Comparison of ENCODE assay signal across 8 cellular contexts in genomic region chr11:76235233-76236091, GRCh38. TPM values are rescaled to one million over a fixed set of nuclear protein-coding genes. Genes with fewer than 3 reads are reported as not detected.
DNase-seq lines count a peak whose midpoint lies in the region; ATAC-seq and TF ChIP-seq lines count a peak whose summit lies in the region.

No MANE protein-coding gene starts in this region.

- peak; percentile 88 to 90 for DNase-seq in AML-193 (lab: John Stamatoyannopoulos, UW)
- peak; percentile 97 to 98 for DNase-seq in NCI-H446 (lab: John Stamatoyannopoulos, UW)
- peak; percentile 88 for DNase-seq in activated CD4-positive, alpha-beta T cell treated with anti-CD3 and anti-CD28 coated beads for 1 hour
- peak; percentile 96 for DNase-seq in cerebellum (ENCODE audit: low spot score)
- DNase-seq in kidney epithelial cell (ENCODE audit: low read depth), result peak; percentile 32
- peak; percentile 85 to 88 for DNase-seq in stimulated activated CD4-positive, alpha-beta T cell treated with anti-CD3 and anti-CD28 coated beads, Interleukin-15, amount 100 ng/mL, for 1 hour (ENCODE audit: low read depth in 1 of 2, low spot score in 1 of 2)

- no peaks in the 10 kb centered on the region for H3K36me3 ChIP-seq in kidney epithelial cell (ENCODE audit: control insufficient read depth, insufficient read depth, low read length)

- H3K4me3 ChIP-seq in kidney epithelial cell (ENCODE audit: low read depth, low read length), result peak overlapping the region; percentile 71

- ATAC-seq in GM19035 (IDR thresholded peaks at IDR 0.05; ENCODE audit: unreplicated experiment), result peak; percentile 65
- ATAC-seq in HG03280 (IDR thresholded peaks at IDR 0.05; ENCODE audit: unreplicated experiment), result peak; percentile 66

- H3K27me3 ChIP-seq in kidney epithelial cell (ENCODE audit: control insufficient read depth, insufficient read depth, low read length), result peaks cover 15% of the 10 kb centered on the region

- no peak for TF ChIP-seq CTCF in kidney epithelial cell (IDR thresholded peaks at IDR 0.05; ENCODE audit: insufficient read depth, low read length, poor library complexity, severe bottlenecking)

RNA-seq across cellular contexts. Expression of gene WNT11, which starts 29.2 kb away (rescaled TPM):
- total RNA-seq in cerebellum (11.0 TPM), kidney epithelial cell (0.21 and 0.27 TPM in 2 replicates)

Comparison
In these comparisons a context has a peak if more than half of its experiments do, and no peak if none do; other contexts are left out.
1. Peak in every context shown above with its lines: DNase-seq, ATAC-seq and H3K4me3 ChIP-seq.
2. DNase-seq: peak in every context shown above with its lines; median percentile 98 in NCI-H446; 96 in cerebellum; 89 in AML-193; 88 in activated CD4-positive, alpha-beta T cell treated with anti-CD3 and anti-CD28 coated beads for 1 hour; 86 in stimulated activated CD4-positive, alpha-beta T cell treated with anti-CD3 and anti-CD28 coated beads, Interleukin-15, amount 100 ng/mL, for 1 hour; 32 in kidney epithelial cell.